Comparison of ENCODE assay signal across 16 cellular contexts in genomic region chr1:6080469-6080868, GRCh38. TPM values are rescaled to one million over a fixed set of nuclear protein-coding genes. Genes with fewer than 3 reads are reported as not detected.
DNase-seq lines count a peak whose midpoint lies in the region; ATAC-seq, FAIRE-seq and TF ChIP-seq lines count a peak whose summit lies in the region.
"Had no signal": no experiment of that assay in that cellular context is flagged by ENCODE, and none has a peak within 500 bp of the region (broad histone marks: within the 10 kb centered on the region; RNA-seq: fewer than 3 reads in every experiment).

No MANE protein-coding gene starts in this region.

- no peaks in the 10 kb centered on the region for H3K36me3 ChIP-seq in A673 (ENCODE audit: insufficient read depth, low read length, poor library complexity, severe bottlenecking)
- 0 out of 2 replicates have a peak, but pooled peaks cover 7% of the 10 kb centered on the region for H3K36me3 ChIP-seq in OCI-LY7 (ENCODE audit: insufficient read depth, low read length)
- H3K36me3 ChIP-seq in H1 (ENCODE audit: control insufficient read depth in 2 of 4, insufficient read depth in 4 of 4, low read length in 3 of 4) = no peaks in the 10 kb centered on the region
- H3K36me3 ChIP-seq: SJSA1 had no signal

- peak overlapping the region; percentile 11; the same call in 1 of the 2 replicates for H4K8ac ChIP-seq in H1 (ENCODE audit: extremely low read depth, insufficient read depth, low read length)

- TF ChIP-seq POLR2A in H1 (IDR thresholded peaks at IDR 0.05; ENCODE audit: control extremely low read depth in 1 of 2, low read depth in 2 of 2, low read length in 2 of 2) = no peak

- POLR2A ChIA-PET in A673 (lab: Charles Lee; ENCODE audit: low non-redundant PET) = no interaction called here
- POLR2A ChIA-PET in OCI-LY7 (lab: Charles Lee) = no interaction called here
- POLR2A ChIA-PET in H1 (lab: Charles Lee; ENCODE audit: partially characterized antibody) = interaction anchor here (1.2 kb wide), 1 partner anchor 10 kb away, joined by 4 read pairs; no protein-coding TSS in a partner anchor

- H3K9ac ChIP-seq in H1 (replicated peaks in 1 of 4; ENCODE audit: extremely low read depth in 1 of 4, low read depth in 3 of 4, low read length in 3 of 4) = no peak overlapping the region

- no peaks in the 10 kb centered on the region for H3K23me2 ChIP-seq in H1 (ENCODE audit: low read depth, low read length)

- intact Hi-C loops in A673 (cut with micrococcal nuclease; ENCODE audit: unreplicated experiment) = no loop called here
- intact Hi-C loops in OCI-LY7 (cut with micrococcal nuclease; ENCODE audit: unreplicated experiment) = no loop called here

- H3K23ac ChIP-seq in H1 (ENCODE audit: insufficient read length) = no peak overlapping the region

- H4K91ac ChIP-seq in H1 (replicated peaks; ENCODE audit: insufficient read length, low read length) = no peak overlapping the region

- H3K4me2 ChIP-seq in OCI-LY7 (ENCODE audit: low read length) (no peak overlapping the region), H1 (ENCODE audit: insufficient read depth in 1 of 2, low read depth in 2 of 2, low read length in 2 of 2) (no peak overlapping the region)

- no peak overlapping the region for H3K56ac ChIP-seq in H1 (replicated peaks; ENCODE audit: insufficient read length, low read depth, low read length)

- H3K14ac ChIP-seq in H1 (ENCODE audit: insufficient read length) = no peak overlapping the region

- H3K27me3 ChIP-seq in A673 (replicated peaks; ENCODE audit: insufficient read depth, low read depth, low read length, poor library complexity) = no peaks in the 10 kb centered on the region
- 0 out of 7 replicates have a peak, but pooled peaks cover 0 to 2% (median 0%) of the 10 kb centered on the region in 4 experiments for H3K27me3 ChIP-seq in H1 (replicated peaks in 1 of 4; ENCODE audit: control insufficient read depth in 3 of 4, extremely low read depth in 1 of 4, insufficient read depth in 3 of 4, low read length in 3 of 4)
- H3K27me3 ChIP-seq: SJSA1 had no signal

- H3K9me3 ChIP-seq in A673 (ENCODE audit: low read depth, low read length, poor library complexity, severe bottlenecking) (no peaks in the 10 kb centered on the region), OCI-LY7 (ENCODE audit: low read length) (no peaks in the 10 kb centered on the region), H1 (ENCODE audit: insufficient read depth in 2 of 2, low read depth in 1 of 2, low read length in 1 of 2) (no peaks in the 10 kb centered on the region)
- H3K9me3 ChIP-seq: SJSA1 had no signal

- ATAC-seq in HG03378 (IDR thresholded peaks at IDR 0.05; ENCODE audit: unreplicated experiment) (no peak), GM21723 (IDR thresholded peaks at IDR 0.05; ENCODE audit: unreplicated experiment) (no peak)
- ATAC-seq: activated T-cell treated with anti-CD3 and anti-CD28 coated beads, Interleukin-2, amount 50 U/mL, for 72 hours; stimulated activated memory B cell treated with anti-CD40 and anti-IgM and Interleukin-4, amounts not matched to agents 10 μg/mL and 1 μg/mL and 100 μg/mL, for 72 hours had no signal

- no TSS peak for BruUV-seq in A673 (replicated peaks; lab: Mats Ljungman, UMichigan)
- no TSS peak for BruUV-seq in OCI-LY7 (replicated peaks; lab: Mats Ljungman, UMichigan)

- H2BK5ac ChIP-seq in H1 (ENCODE audit: low read depth, low read length) = no peak overlapping the region

- H3K18ac ChIP-seq in H1 (ENCODE audit: extremely low read depth, low read length) = no peak overlapping the region

- H3K79me2 ChIP-seq in OCI-LY7 (ENCODE audit: insufficient read depth, low read depth, low read length) (no peaks in the 10 kb centered on the region), H1 (ENCODE audit: control insufficient read depth in 1 of 2, insufficient read depth in 2 of 2, low read length in 2 of 2) (no peaks in the 10 kb centered on the region)

- H4K5ac ChIP-seq in H1 (ENCODE audit: insufficient read length, low read depth, low read length) = no peak overlapping the region

- H2BK120ac ChIP-seq in H1 (replicated peaks; ENCODE audit: low read depth, low read length) = no peak overlapping the region

- no peak for TF ChIP-seq EP300 in H1 (IDR thresholded peaks at IDR 0.05; ENCODE audit: borderline replicate concordance in 1 of 2, low read depth in 2 of 2, low read length in 2 of 2)

- CTCF ChIA-PET in A673 (lab: Charles Lee) (no interaction called here), OCI-LY7 (lab: Charles Lee; ENCODE audit: unreplicated experiment) (no interaction called here), H1 (lab: Charles Lee; ENCODE audit: partially characterized antibody) (interaction anchor here (1.0 to 5.9 kb wide), 10 partner anchors 13 to 105 kb away, joined by 3 to 38 read pairs (median 6); no protein-coding TSS in a partner anchor)

- no peak overlapping the region for H2AK5ac ChIP-seq in H1 (ENCODE audit: low read depth, low read length)

- H4K20me1 ChIP-seq in OCI-LY7 (ENCODE audit: insufficient read depth, low read length) (no peaks in the 10 kb centered on the region), H1 (replicated peaks in 1 of 2; ENCODE audit: control insufficient read depth in 1 of 2, insufficient read depth in 2 of 2, low read length in 2 of 2) (no peaks in the 10 kb centered on the region)

- TF ChIP-seq RAD21 in H1 (IDR thresholded peaks at IDR 0.05 in 1 of 2, conservative IDR thresholded peaks at IDR 0.05 in 1 of 2; ENCODE audit: low read depth in 2 of 2, low read length in 2 of 2) = no peak; a peak in 1 of 4 replicates

- H2AFZ ChIP-seq in OCI-LY7 (ENCODE audit: low read length) = no peak overlapping the region
- no peak overlapping the region for H2AFZ ChIP-seq in H1 (ENCODE audit: low read length)

- FAIRE-seq in H1 (lab: Jason Lieb, UNC) = no peak

- no peak overlapping the region for H3K4ac ChIP-seq in H1 (replicated peaks; ENCODE audit: insufficient read length, low read depth, low read length)

- no peak overlapping the region for H2BK12ac ChIP-seq in H1 (ENCODE audit: low read depth, low read length)

- H3K4me1 ChIP-seq in A673 (ENCODE audit: insufficient read depth, low read length, poor library complexity, severe bottlenecking) = peaks cover 6% of the 10 kb centered on the region
- no peaks in the 10 kb centered on the region for H3K4me1 ChIP-seq in OCI-LY7 (ENCODE audit: insufficient read depth, low read length, poor library complexity, severe bottlenecking)
- H3K4me1 ChIP-seq in H1 (replicated peaks in 1 of 4; ENCODE audit: control insufficient read depth in 3 of 4, insufficient read depth in 4 of 4, low read length in 3 of 4) = peaks cover 0 to 7% (median 2%) of the 10 kb centered on the region in 4 experiments; a peak in 4 of 7 replicates
- H3K4me1 ChIP-seq: SJSA1 had no signal

- TF ChIP-seq CTCF in A673 (conservative IDR thresholded peaks at IDR 0.05; ENCODE audit: low read depth, low read length) (peak; percentile 32; the same call in 1 of the 2 replicates), OCI-LY7 (conservative IDR thresholded peaks at IDR 0.05; ENCODE audit: low read length) (peak; percentile 17; the same call in 1 of the 2 replicates), H1 (IDR thresholded peaks at IDR 0.05; ENCODE audit: control extremely low read depth in 1 of 3, insufficient read depth in 1 of 3, low read depth in 1 of 3, low read length in 3 of 3) (peak; percentile 30 to 37 (median 37); a peak in 3 of 4 replicates)

- H2BK15ac ChIP-seq in H1 (ENCODE audit: low read length) = no peak overlapping the region

- DNase-seq in A673 (ENCODE audit: low spot score) (no peak), Daoy (ENCODE audit: low read depth) (peak; percentile 33), OCI-LY7 (ENCODE audit: low spot score) (no peak), H1 (ENCODE audit: low read depth in 1 of 2, low spot score in 2 of 2) (no peak), SHP77 treated with DMSO at 0.1 percent for 48 hours (lab: John Stamatoyannopoulos, UW) (no peak)
- no peak for DNase-seq in stimulated activated CD4-positive, alpha-beta T cell treated with anti-CD3 and anti-CD28 coated beads, Interleukin-2, amount 100 ng/mL, for 48 hours
- DNase-seq: activated CD4-positive, CD25-positive, alpha-beta regulatory T cell treated with anti-CD3 and anti-CD28 coated beads, Interleukin-2, amount 50 U/mL, for 72 hours; activated T-cell treated with anti-CD3 and anti-CD28 coated beads, Interleukin-2, amount 50 U/mL, for 72 hours; CD4-positive, alpha-beta T cell; foreskin fibroblast; kidney glomerular epithelial cell; NCI-H510A had no signal

- no peak overlapping the region for H2BK20ac ChIP-seq in H1 (ENCODE audit: low read length)

- H3K4me3 ChIP-seq in A673 (ENCODE audit: low read depth, low read length, poor library complexity, severe bottlenecking) (no peak overlapping the region), OCI-LY7 (ENCODE audit: low read depth, low read length, poor library complexity, severe bottlenecking) (no peak overlapping the region), H1 (ENCODE audit: extremely low read depth in 1 of 4, insufficient read depth in 2 of 4, low read depth in 3 of 4, low read length in 4 of 4) (no peak overlapping the region)
- H3K4me3 ChIP-seq: SJSA1 had no signal

- H3K79me1 ChIP-seq in H1 (ENCODE audit: low read depth, low read length) = no peaks in the 10 kb centered on the region

- 79% methylated on average over 12 of the region's 12 CpGs; no CpG with 5 or more reads in 1 of the 2 experiments for WGBS in H1 (ENCODE audit: extremely low coverage in 1 of 2, insufficient coverage in 1 of 2, insufficient read length in 1 of 2, insufficient replicate concordance in 2 of 2, low coverage in 1 of 2, low lambda C conversion rate in 2 of 2, missing lambda C conversion rate in 1 of 2), 2 experiments

- no peaks in the 10 kb centered on the region for H3K9me2 ChIP-seq in OCI-LY7 (ENCODE audit: insufficient read depth, low read length)

- H3K27ac ChIP-seq in A673 (ENCODE audit: low read depth, low read length, poor library complexity, severe bottlenecking) (no peak overlapping the region), OCI-LY7 (ENCODE audit: low read depth, low read length, poor library complexity, severe bottlenecking) (no peak overlapping the region), H1 (ENCODE audit: low read depth, low read length) (no peak overlapping the region)
- H3K27ac ChIP-seq: SJSA1 had no signal

TF ChIP-seq in H1, 55 proteins besides CTCF, POLR2A, EP300 and RAD21 (continues in another document):
- TF ChIP-seq CHD2 (IDR thresholded peaks at IDR 0.05; ENCODE audit: low read length) = no peak

RNA-seq across cellular contexts. Expression of gene KCNAB2, which starts 34.8 kb away (rescaled TPM):
- total RNA-seq in A673 (2021) = 6.4 and 7.7 TPM in 2 replicates
- 8.3 and 12.7 TPM in 2 replicates for total RNA-seq in Daoy (2014; rRNA removed; shearing (Covaris generic))
- total RNA-seq in OCI-LY7 (2014; rRNA removed; shearing (Covaris generic)) = 42.1 and 46.7 TPM in 2 replicates
- total RNA-seq in OCI-LY7 (2022) = 120 and 133 TPM in 2 replicates
- total RNA-seq in H1 (2021; fragmentation: NEBNext Ultra II Directional; extraction: Animal tissue kit (Norgen Biotek cat#: 25700)) = 7.0 and 7.1 TPM in 2 replicates
- polyA plus RNA-seq in H1 (2011; rRNA removed) = 4.5 and 6.2 TPM in 2 replicates
- polyA plus RNA-seq in H1 (2011; cell fraction: cytosol; rRNA removed) = 5.9 TPM
- 19.4 TPM for polyA plus RNA-seq in H1 (2011; cell fraction: nucleus; rRNA removed)
- 7.0 to 8.9 TPM (median 7.3 TPM) in 4 replicates for polyA plus RNA-seq in H1 (2012, experiment 1 of 2)
- 5.2 TPM for polyA plus RNA-seq in H1 (2012, experiment 2 of 2)
- polyA plus RNA-seq in H1 (2013, experiment 1 of 2) = 2.9 TPM
- polyA plus RNA-seq in H1 (2013, experiment 2 of 2) = 2.9 TPM
- polyA minus RNA-seq in H1 (2011; rRNA and poly(A)+ RNA removed) = 3.6 and 4.9 TPM in 2 replicates
- 5.2 TPM for polyA minus RNA-seq in H1 (2011; cell fraction: cytosol; rRNA and poly(A)+ RNA removed)
- 6.5 TPM for polyA minus RNA-seq in H1 (2011; cell fraction: nucleus; rRNA and poly(A)+ RNA removed)
